1 cellular context compared by ENCODE assay signal in the genomic region with DNA sequence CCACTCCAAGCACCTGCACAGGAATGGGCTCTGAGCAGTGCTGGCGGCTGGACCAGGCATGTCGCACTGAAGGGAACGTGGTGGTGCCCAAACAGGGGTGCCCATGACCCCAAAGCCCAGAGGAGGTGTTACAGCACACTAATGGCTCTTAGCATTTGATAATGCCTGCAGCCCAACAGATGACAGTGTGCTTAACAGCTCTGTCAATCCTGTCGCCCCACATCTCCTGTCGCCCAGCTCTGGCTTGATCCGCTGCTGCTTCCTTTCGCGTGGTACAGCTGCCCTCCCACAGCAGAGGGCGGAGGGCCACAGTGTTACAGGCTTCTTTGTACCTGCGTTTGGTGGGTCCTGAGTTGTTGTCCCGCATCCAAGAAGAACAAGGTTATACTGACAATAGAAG.
TF ChIP-seq lines count a peak whose summit lies in the region.

No MANE protein-coding gene starts in this region.

TF ChIP-seq in GM23338, 12 proteins besides CTCF, POLR2A, EP300 and RAD21 (continued from another document):
- TF ChIP-seq ZNF331 (CRISPR knock-in tag; IDR thresholded peaks at IDR 0.05; ENCODE audit: low read depth) (no peak), STAT1 (IDR thresholded peaks at IDR 0.05; ENCODE audit: unreplicated experiment) (no peak), NANOG (IDR thresholded peaks at IDR 0.05; ENCODE audit: borderline replicate concordance) (no peak), CREB1 (CRISPR knock-in tag; IDR thresholded peaks at IDR 0.05; ENCODE audit: low read depth) (no peak), ETS1 (IDR thresholded peaks at IDR 0.05) (no peak), ZNF462 (CRISPR knock-in tag; IDR thresholded peaks at IDR 0.05) (no peak)
